In genomic region chr17:50125420-50125997, GRCh38 we compare ENCODE assay signal across 18 cellular contexts.
DNase-seq lines count a peak whose midpoint lies in the region; ATAC-seq, FAIRE-seq and TF ChIP-seq lines count a peak whose summit lies in the region.
"Had no signal": no experiment of that assay in that cellular context is flagged by ENCODE, and none has a peak within 500 bp of the region (broad histone marks: within the 10 kb centered on the region; RNA-seq: fewer than 3 reads in every experiment).

No MANE protein-coding gene starts in this region.

- TF ChIP-seq CTCF in fibroblast of pulmonary artery (IDR thresholded peaks at IDR 0.05; ENCODE audit: low read length, missing control alignments) = no peak
- TF ChIP-seq CTCF in D721Med (IDR thresholded peaks at IDR 0.05; ENCODE audit: insufficient read depth, missing control alignments) = no peak

- peak; percentile 80 for FAIRE-seq in urothelium cell line (lab: Jason Lieb, UNC)
- FAIRE-seq in D721Med (lab: Jason Lieb, UNC) = no peak
- FAIRE-seq: GM18507 had no signal

- no peak for ATAC-seq in HG02759 (IDR thresholded peaks at IDR 0.05; ENCODE audit: unreplicated experiment)
- ATAC-seq: GM23338 had no signal

- DNase-seq in MV-4-11 (lab: John Stamatoyannopoulos, UW) (peak; percentile 34), NCI-H524 treated with DMSO at 0.1 percent for 48 hours (lab: John Stamatoyannopoulos, UW) (peak; percentile 62), fibroblast of pulmonary artery (ENCODE audit: low read depth) (peak; percentile 80), urothelium cell line (ENCODE audit: low spot score) (no peak), D721Med (ENCODE audit: insufficient read length, low spot score) (no peak), caudate nucleus (lab: John Stamatoyannopoulos, UW) (no peak)
- DNase-seq: CD4-positive, alpha-beta memory T cell; DMS153; HCEC 1CT; NCI-H1417; NCI-H187 treated with DMSO at 0.1 percent for 48 hours; NCI-H345; NCI-H526; Peyer's patch had no signal

- no peak overlapping the region for H3K27ac ChIP-seq in caudate nucleus (ENCODE audit: low read depth, low read length)
- H3K27ac ChIP-seq: BLaER1 treated with 17β-estradiol and CSF1 and Interleukin-3, amounts not matched to agents 10 nM and 100 nM; Peyer's patch had no signal

- H3K4me3 ChIP-seq in fibroblast of pulmonary artery (replicated peaks; ENCODE audit: low read depth, low read length) = no peak overlapping the region
- H3K4me3 ChIP-seq: BLaER1 treated with 17β-estradiol and CSF1 and Interleukin-3, amounts not matched to agents 10 nM and 100 nM; GM23338; Peyer's patch had no signal

Comparison
In these comparisons a context has a peak if more than half of its experiments do, and no peak if none do; other contexts are left out.
1. DNase-seq: peak in MV-4-11 (single experiment), NCI-H524 treated with DMSO at 0.1 percent for 48 hours (single experiment) and fibroblast of pulmonary artery (single experiment); none in urothelium cell line (single experiment), D721Med (single experiment) and caudate nucleus (0 of 61).